ENCODE assay signal across 1 cellular context in genomic region chr10:86585037-86585725, GRCh38.
TF ChIP-seq lines count a peak whose summit lies in the region.

No MANE protein-coding gene starts in this region.

TF ChIP-seq in GM23338, 12 proteins besides CTCF, POLR2A, EP300 and RAD21 (continued from another document):
- TF ChIP-seq JUNB (IDR thresholded peaks at IDR 0.05; ENCODE audit: unreplicated experiment) (no peak), CREB1 (CRISPR knock-in tag; IDR thresholded peaks at IDR 0.05; ENCODE audit: low read depth) (no peak), ZNF331 (CRISPR knock-in tag; IDR thresholded peaks at IDR 0.05; ENCODE audit: low read depth) (no peak)
